In the genomic region with DNA sequence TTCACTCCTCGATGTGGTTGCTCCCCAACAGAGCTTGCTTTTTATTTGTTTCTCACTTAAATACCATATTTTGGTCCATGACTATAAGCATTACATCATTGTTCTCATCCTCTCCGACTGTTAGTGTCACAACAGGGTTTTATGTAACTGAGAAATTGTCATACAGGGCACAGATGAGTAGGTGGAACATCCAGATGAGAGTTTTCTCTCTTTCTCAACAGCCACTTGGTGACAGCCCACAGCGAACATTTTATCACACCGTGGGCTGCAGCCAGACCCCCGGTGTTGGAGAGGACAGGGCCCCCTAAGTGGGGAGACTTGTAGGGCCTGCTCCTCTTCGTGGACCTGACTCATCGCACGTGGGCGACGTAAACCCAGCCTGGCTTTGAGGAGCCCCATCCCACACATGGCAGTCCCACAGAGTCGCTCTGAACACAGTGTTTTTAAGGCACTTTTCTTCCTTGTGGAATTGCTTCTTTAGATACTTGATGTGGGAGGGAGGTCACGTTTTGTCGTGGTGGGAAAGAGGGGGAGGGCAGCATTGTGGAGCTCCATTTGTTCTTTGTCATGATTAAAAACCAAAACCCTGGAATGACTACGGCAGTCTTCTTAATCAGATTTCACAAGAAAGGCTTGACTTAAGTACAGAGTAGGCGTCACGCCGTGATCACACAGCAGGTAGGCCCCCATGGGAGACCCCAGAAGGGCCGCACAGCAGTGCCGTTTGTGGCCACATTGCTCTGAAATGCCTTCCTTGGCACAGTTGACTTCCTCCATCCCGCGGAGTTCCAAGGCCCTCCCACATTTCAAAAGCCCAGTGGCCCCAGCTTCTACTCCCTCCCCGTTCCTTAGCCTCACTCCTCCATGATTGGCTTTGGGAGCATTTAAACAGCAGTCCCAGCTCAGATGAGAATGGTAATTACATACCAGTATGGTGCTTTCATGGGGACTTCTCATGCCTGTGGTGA, we compare ENCODE assay signal across 14 cellular contexts.
A peak's percentile ranks its signal among the peaks of the same experiment; 100 is the strongest.
DNase-seq lines count a peak whose midpoint lies in the region; ATAC-seq, FAIRE-seq and TF ChIP-seq lines count a peak whose summit lies in the region.
"Had no signal": no experiment of that assay in that cellular context is flagged by ENCODE, and none has a peak within 500 bp of the region (broad histone marks: within the 10 kb centered on the region; RNA-seq: fewer than 3 reads in every experiment).

No MANE protein-coding gene starts in this region.

- H3K27ac ChIP-seq in heart right ventricle (peak overlapping the region in 3 of 10 donors; percentile 8 to 52 (median 16)), smooth muscle cell (ENCODE audit: low read depth) (peak overlapping the region; percentile 76), GM23248 (no peak overlapping the region)
- H3K27ac ChIP-seq: lower lobe of right lung, SJCRH30, thoracic aorta had no signal

- H3K9ac ChIP-seq in smooth muscle cell (ENCODE audit: low read depth) (peak overlapping the region; percentile 4), GM23248 (no peak overlapping the region)

- H3K4me3 ChIP-seq in AG10803 (ENCODE audit: low read length) (no peak overlapping the region), NB4 (ENCODE audit: low read depth, low read length) (no peak overlapping the region), heart right ventricle (no peak overlapping the region), smooth muscle cell (no peak overlapping the region), GM23248 (no peak overlapping the region)
- H3K4me3 ChIP-seq: lower lobe of right lung, SJCRH30, thoracic aorta had no signal

- peak in 7 of 8 donors; percentile 42 to 85 (median 57) for ATAC-seq in heart right ventricle
- ATAC-seq: lower lobe of right lung had no signal

- H3K36me3 ChIP-seq in heart right ventricle (peaks cover 0 to 2% (median 0%) of the 10 kb centered on the region in 9 donors), smooth muscle cell (ENCODE audit: low read depth) (no peaks in the 10 kb centered on the region), GM23248 (ENCODE audit: low read depth) (no peaks in the 10 kb centered on the region)
- H3K36me3 ChIP-seq: lower lobe of right lung, SJCRH30, thoracic aorta had no signal

- H3K9me3 ChIP-seq in heart right ventricle (no peaks in the 10 kb centered on the region), smooth muscle cell (replicated peaks; ENCODE audit: low read depth) (no peaks in the 10 kb centered on the region), GM23248 (ENCODE audit: low read depth) (no peaks in the 10 kb centered on the region)
- H3K9me3 ChIP-seq: lower lobe of right lung, SJCRH30, thoracic aorta had no signal

- peaks cover 0 to 13% (median 0%) of the 10 kb centered on the region in 9 donors for H3K4me1 ChIP-seq in heart right ventricle
- peaks cover 6% of the 10 kb centered on the region for H3K4me1 ChIP-seq in smooth muscle cell (ENCODE audit: low read depth)
- H3K4me1 ChIP-seq in GM23248 (ENCODE audit: insufficient read depth), result no peaks in the 10 kb centered on the region
- H3K4me1 ChIP-seq: lower lobe of right lung had no signal

- H3K4me2 ChIP-seq in smooth muscle cell, result peak overlapping the region; percentile 56
- H3K4me2 ChIP-seq in GM23248 (ENCODE audit: unreplicated experiment), result no peak overlapping the region

- H3K79me2 ChIP-seq in smooth muscle cell (ENCODE audit: low read depth), result no peaks in the 10 kb centered on the region
- no peaks in the 10 kb centered on the region for H3K79me2 ChIP-seq in GM23248 (ENCODE audit: insufficient read depth)

- DNase-seq in AG10803 (ENCODE audit: low read depth), result peak; percentile 9
- peak; percentile 2 for DNase-seq in NB4 (ENCODE audit: low read depth)
- no peak for DNase-seq in heart right ventricle
- no peak for DNase-seq in smooth muscle cell (lab: John Stamatoyannopoulos, UW; ENCODE audit: unreplicated experiment)
- DNase-seq in GM19239 (ENCODE audit: insufficient read length, low spot score), result no peak
- DNase-seq in GM23248, result no peak
- DNase-seq in frontal cortex (ENCODE audit: low spot score in 2 of 2), result no peak
- DNase-seq in iPS-NIHi7 (ENCODE audit: extremely low spot score), result no peak
- DNase-seq: CD4-positive, alpha-beta memory T cell; lower lobe of right lung; NK-92 treated with Interleukin-12 subunit alpha and Interleukin-12 subunit beta, amount 100 ng/mL, for 24 hours; SJCRH30 had no signal

- intact Hi-C loops in heart right ventricle (cut with DNase I), result loop anchor here in 7 of 10 donors (5.0 to 10.0 kb wide), 3 partner anchors 121 to 294 kb away; no protein-coding TSS in a partner anchor

- peaks cover 8% of the 10 kb centered on the region for H3F3A ChIP-seq in smooth muscle cell (ENCODE audit: low read depth)
- H3F3A ChIP-seq in GM23248 (ENCODE audit: insufficient read depth), result no peaks in the 10 kb centered on the region

- H4K20me1 ChIP-seq in smooth muscle cell (ENCODE audit: low read depth) (no peaks in the 10 kb centered on the region), GM23248 (ENCODE audit: insufficient read depth) (no peaks in the 10 kb centered on the region)

- no peaks in the 10 kb centered on the region for H3K9me2 ChIP-seq in GM23248 (ENCODE audit: insufficient read depth)

- WGBS in heart right ventricle, 2 donors, result 75 to 76% methylated on average over 22 of the region's 22 CpGs
- WGBS in smooth muscle cell (ENCODE audit: low lambda C conversion rate), result 41% methylated on average over 22 of the region's 22 CpGs
- WGBS in GM23248 (ENCODE audit: low coverage in 1 of 2, low lambda C conversion rate in 2 of 2, missing lambda C conversion rate in 2 of 2), 2 experiments, result 60 to 61% methylated on average over 22 of the region's 22 CpGs

- FAIRE-seq in GM19239 (lab: Jason Lieb, UNC) (no peak), frontal cortex (lab: Jason Lieb, UNC) (no peak)
- FAIRE-seq: TTC549 had no signal

- H3K27me3 ChIP-seq in heart right ventricle, result no peaks in the 10 kb centered on the region
- H3K27me3 ChIP-seq in smooth muscle cell (ENCODE audit: low read depth), result no peaks in the 10 kb centered on the region
- no peaks in the 10 kb centered on the region for H3K27me3 ChIP-seq in GM23248 (replicated peaks; ENCODE audit: insufficient read depth)
- H3K27me3 ChIP-seq: SJCRH30 had no signal

- no peak for TF ChIP-seq POLR2A in NB4 (IDR thresholded peaks at IDR 0.05; ENCODE audit: extremely low read depth, insufficient read length)

- in situ Hi-C loops in GM23248 (cut with MboI), result no loop called here

- no peak overlapping the region for H2AFZ ChIP-seq in smooth muscle cell (ENCODE audit: low read depth)
- no peak overlapping the region for H2AFZ ChIP-seq in GM23248

- no peak for TF ChIP-seq CTCF in AG10803 (conservative IDR thresholded peaks at IDR 0.05; ENCODE audit: low read length)
- TF ChIP-seq CTCF in NB4 (IDR thresholded peaks at IDR 0.05; ENCODE audit: low read depth, low read length), result no peak
- no peak for TF ChIP-seq CTCF in heart right ventricle (IDR thresholded peaks at IDR 0.05)
- no peak for TF ChIP-seq CTCF in smooth muscle cell (IDR thresholded peaks at IDR 0.05; ENCODE audit: borderline replicate concordance, insufficient read depth, poor library complexity, severe bottlenecking)

Comparison
In these comparisons a context has a peak if more than half of its experiments do, and no peak if none do; other contexts are left out.
1. DNase-seq: peak in AG10803 (single experiment) and NB4 (single experiment); none in heart right ventricle (0 of 2), smooth muscle cell (single experiment), GM19239 (single experiment), GM23248 (single experiment), frontal cortex (0 of 2) and iPS-NIHi7 (single experiment).